Comparison of ENCODE assay signal across 26 cellular contexts in the genomic region with DNA sequence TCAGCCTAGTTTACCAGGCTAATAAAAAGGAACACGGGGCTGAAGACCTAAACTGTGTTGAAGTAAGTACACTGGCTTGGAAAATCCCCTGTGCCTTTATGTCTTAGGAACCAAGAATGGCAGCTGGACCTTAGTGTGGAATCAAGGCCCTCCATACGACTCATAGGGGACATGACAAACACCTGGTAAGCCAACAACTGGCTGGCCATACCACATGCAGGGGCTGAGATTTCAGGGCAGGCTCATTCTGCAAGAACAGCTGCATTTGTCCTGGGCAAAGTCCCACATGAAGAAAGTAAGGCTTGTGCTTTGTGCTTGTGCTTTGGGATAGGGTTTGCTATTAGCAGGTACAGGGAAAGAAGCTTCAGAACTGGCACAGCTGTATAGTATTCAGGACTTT.
"Had no signal": no experiment of that assay in that cellular context is flagged by ENCODE, and none has a peak within 500 bp of the region (broad histone marks: within the 10 kb centered on the region; RNA-seq: fewer than 3 reads in every experiment).

No MANE protein-coding gene starts in this region.

- H3K36me3 ChIP-seq: esophagus squamous epithelium, lower lobe of right lung, right atrium auricular region, sigmoid colon, spleen, tibial artery had no signal

- H3K4me3 Mint-ChIP-seq: immature natural killer cell; naive thymus-derived CD8-positive, alpha-beta T cell; stimulated activated memory B cell treated with anti-CD40 and anti-IgM and Interleukin-4, amounts not matched to agents 10 μg/mL and 1 μg/mL and 100 μg/mL, for 72 hours; type B pancreatic cell had no signal

- DNase-seq: dermis blood vessel endothelial cell; effector memory CD4-positive, alpha-beta T cell; erythroblast; esophagus squamous epithelium; foreskin melanocyte; hypothalamus; immature natural killer cell; islet precursor cell; left ventricle myocardium superior; lower lobe of right lung; naive thymus-derived CD8-positive, alpha-beta T cell; occipital lobe; pancreas; sigmoid colon; spleen; stimulated activated CD4-positive, alpha-beta T cell treated with anti-CD3 and anti-CD28 coated beads, Interleukin-4, amount 100 ng/mL, for 4 hours; stimulated activated naive CD8-positive, alpha-beta T cell treated with anti-CD3 and anti-CD28 coated beads, Interleukin-15, Interleukin-2, amounts not matched to agents 100 U/mL and 50 U/mL, for 24 hours; substantia nigra; testis; tibial artery had no signal

- H3K27ac Mint-ChIP-seq: immature natural killer cell; naive thymus-derived CD8-positive, alpha-beta T cell; stimulated activated memory B cell treated with anti-CD40 and anti-IgM and Interleukin-4, amounts not matched to agents 10 μg/mL and 1 μg/mL and 100 μg/mL, for 72 hours; type B pancreatic cell had no signal

- ATAC-seq: left ventricle myocardium superior; lower lobe of right lung; naive thymus-derived CD8-positive, alpha-beta T cell; stimulated activated memory B cell treated with anti-CD40 and anti-IgM and Interleukin-4, amounts not matched to agents 10 μg/mL and 1 μg/mL and 100 μg/mL, for 72 hours; stimulated activated naive CD8-positive, alpha-beta T cell treated with anti-CD3 and anti-CD28 coated beads, Interleukin-15, Interleukin-2, amounts not matched to agents 100 U/mL and 50 U/mL, for 24 hours had no signal

- H3K27me3 ChIP-seq: esophagus squamous epithelium, pancreas, right atrium auricular region, sigmoid colon, testis, tibial artery had no signal

- H3K27ac ChIP-seq: coronary artery, esophagus squamous epithelium, lower lobe of right lung, pancreas, right atrium auricular region, sigmoid colon, skin epidermis, spleen, testis, tibial artery had no signal

- H3K4me1 Mint-ChIP-seq: immature natural killer cell; naive thymus-derived CD8-positive, alpha-beta T cell; stimulated activated memory B cell treated with anti-CD40 and anti-IgM and Interleukin-4, amounts not matched to agents 10 μg/mL and 1 μg/mL and 100 μg/mL, for 72 hours had no signal

- H3K27me3 Mint-ChIP-seq: progenitor cell of endocrine pancreas; stimulated activated memory B cell treated with anti-CD40 and anti-IgM and Interleukin-4, amounts not matched to agents 10 μg/mL and 1 μg/mL and 100 μg/mL, for 72 hours; type B pancreatic cell had no signal

- H3K4me3 ChIP-seq: coronary artery, esophagus squamous epithelium, lower lobe of right lung, pancreas, right atrium auricular region, sigmoid colon, skin epidermis, spleen, testis, tibial artery had no signal

- H3K9me3 Mint-ChIP-seq: immature natural killer cell; naive thymus-derived CD8-positive, alpha-beta T cell; stimulated activated memory B cell treated with anti-CD40 and anti-IgM and Interleukin-4, amounts not matched to agents 10 μg/mL and 1 μg/mL and 100 μg/mL, for 72 hours; type B pancreatic cell had no signal

- H3K9me3 ChIP-seq: esophagus squamous epithelium, lower lobe of right lung, pancreas, right atrium auricular region, sigmoid colon, spleen, testis, tibial artery had no signal

- H3K36me3 Mint-ChIP-seq: immature natural killer cell; naive thymus-derived CD8-positive, alpha-beta T cell; stimulated activated memory B cell treated with anti-CD40 and anti-IgM and Interleukin-4, amounts not matched to agents 10 μg/mL and 1 μg/mL and 100 μg/mL, for 72 hours had no signal

- H3K4me1 ChIP-seq: sigmoid colon, testis, tibial artery had no signal
